15 cellular contexts compared by ENCODE assay signal in genomic region chr6:71908162-71908765, GRCh38. TPM values are rescaled to one million over a fixed set of nuclear protein-coding genes. Genes with fewer than 3 reads are reported as not detected.
DNase-seq lines count a peak whose midpoint lies in the region; ATAC-seq, FAIRE-seq and TF ChIP-seq lines count a peak whose summit lies in the region.
"Had no signal": no experiment of that assay in that cellular context is flagged by ENCODE, and none has a peak within 500 bp of the region (broad histone marks: within the 10 kb centered on the region; RNA-seq: fewer than 3 reads in every experiment).

No MANE protein-coding gene starts in this region.

- H3K4me1 ChIP-seq in right cardiac atrium (ENCODE audit: control insufficient read depth, insufficient read depth, low read length) (no peaks in the 10 kb centered on the region), small intestine (ENCODE audit: control insufficient read depth in 2 of 2, insufficient read depth in 1 of 2, low read depth in 1 of 2, low read length in 1 of 2) (no peaks in the 10 kb centered on the region)

- H3K4me3 ChIP-seq in right cardiac atrium (ENCODE audit: low read length): no peak overlapping the region
- H3K4me3 ChIP-seq in small intestine (ENCODE audit: low read depth in 1 of 2, low read length in 2 of 2): no peak overlapping the region
- H3K4me3 ChIP-seq: thoracic aorta had no signal

- intact Hi-C loops in right cardiac atrium (cut with DNase I): no loop called here

- DNase-seq in NCI-H1436 treated with DMSO at 0.1 percent for 48 hours (lab: John Stamatoyannopoulos, UW) (no peak), DMS153 treated with DMSO at 0.1 percent for 48 hours (lab: John Stamatoyannopoulos, UW; ENCODE audit: unreplicated experiment) (no peak), right cardiac atrium (no peak), small intestine (no peak)
- DNase-seq: effector memory CD4-positive, alpha-beta T cell; naive thymus-derived CD4-positive, alpha-beta T cell; NCI-H1694 treated with DMSO at 0.1 percent for 48 hours; NCI-H748 treated with DMSO at 0.1 percent for 48 hours; T-helper 1 cell had no signal

- H3K36me3 ChIP-seq in small intestine (ENCODE audit: control insufficient read depth in 2 of 2, insufficient read depth in 2 of 2, low read length in 2 of 2): no peaks in the 10 kb centered on the region
- H3K36me3 ChIP-seq: thoracic aorta had no signal

- peak; percentile 92 for ATAC-seq in GM18505 (IDR thresholded peaks at IDR 0.05; ENCODE audit: unreplicated experiment)
- ATAC-seq in GM19438 (IDR thresholded peaks at IDR 0.05; ENCODE audit: low read depth, unreplicated experiment): peak; percentile 53
- ATAC-seq in HG02852 (IDR thresholded peaks at IDR 0.05; ENCODE audit: unreplicated experiment): peak; percentile 88
- ATAC-seq in HG03520 (IDR thresholded peaks at IDR 0.05; ENCODE audit: unreplicated experiment): peak; percentile 82
- no peak for ATAC-seq in right cardiac atrium
- ATAC-seq: activated naive CD4-positive, alpha-beta T cell treated with anti-CD3 and anti-CD28 coated beads, Interleukin-2, amount 50 U/mL, for 72 hours; naive thymus-derived CD4-positive, alpha-beta T cell had no signal

- H3K9me3 ChIP-seq in right cardiac atrium (ENCODE audit: control insufficient read depth, low read length) (no peaks in the 10 kb centered on the region), small intestine (ENCODE audit: control insufficient read depth, low read depth) (no peaks in the 10 kb centered on the region)
- H3K9me3 ChIP-seq: thoracic aorta had no signal

- FAIRE-seq in small intestine (lab: Jason Lieb, UNC): no peak

- TF ChIP-seq POLR2A in GM18505 (IDR thresholded peaks at IDR 0.05; ENCODE audit: borderline replicate concordance, extremely low read depth, insufficient read depth, insufficient read length): no peak

- no peak overlapping the region for H3K27ac ChIP-seq in right cardiac atrium (ENCODE audit: low read length)
- no peak overlapping the region for H3K27ac ChIP-seq in small intestine (ENCODE audit: low read depth in 1 of 2, low read length in 1 of 2)
- H3K27ac ChIP-seq: thoracic aorta had no signal

- WGBS in right cardiac atrium: 87% methylated on average over 4 of the region's 4 CpGs
- 78 to 86% (median 86%) methylated on average over 4 of the region's 4 CpGs for WGBS in small intestine, 3 donors

- no peaks in the 10 kb centered on the region for H3K27me3 ChIP-seq in right cardiac atrium (ENCODE audit: control insufficient read depth, insufficient read depth)
- no peaks in the 10 kb centered on the region for H3K27me3 ChIP-seq in small intestine (ENCODE audit: control insufficient read depth in 2 of 2, insufficient read depth in 2 of 2, low read length in 2 of 2)

RNA-seq across cellular contexts. Expression of gene RIMS1, which starts 21.9 kb away (rescaled TPM):
- under 1 TPM; 0.20 to 0.36 (median 0.23) TPM for total RNA-seq in right cardiac atrium
- polyA plus RNA-seq in right cardiac atrium: 0.02 TPM
- polyA plus RNA-seq in small intestine: under 1 TPM in 2 of 3 donors, not detected in 1; 0.27 to 0.52 TPM
- total RNA-seq: activated naive CD4-positive, alpha-beta T cell treated with anti-CD3 and anti-CD28 coated beads, Interleukin-2, amount 50 U/mL, for 72 hours; naive thymus-derived CD4-positive, alpha-beta T cell had no signal
- polyA plus RNA-seq: naive thymus-derived CD4-positive, alpha-beta T cell had no signal

Comparison
In these comparisons a context has a peak if more than half of its experiments do, and no peak if none do; other contexts are left out.
1. ATAC-seq: peak in GM18505 (single experiment), GM19438 (single experiment), HG02852 (single experiment) and HG03520 (single experiment); none in right cardiac atrium (0 of 2).